ENCODE assay signal across 19 cellular contexts in the genomic region with DNA sequence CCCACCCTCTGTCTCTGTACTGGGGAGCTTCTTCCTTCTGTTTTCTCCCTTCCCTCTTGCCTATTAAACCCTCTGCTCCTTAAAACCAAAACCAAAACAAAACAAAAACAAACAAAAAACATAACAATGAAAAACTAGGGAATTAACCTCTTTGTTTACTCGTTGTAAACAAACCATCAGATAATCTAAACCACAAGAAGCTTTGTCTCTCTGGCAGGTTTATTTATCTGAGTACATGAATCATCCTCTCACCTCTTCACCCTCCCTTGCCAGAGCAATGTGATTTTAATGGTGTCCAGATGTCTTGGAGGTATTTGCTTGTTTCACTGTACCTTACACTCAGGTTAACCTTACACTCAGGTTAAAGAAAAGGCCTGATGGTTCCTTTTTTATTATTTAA.
DNase-seq lines count a peak whose midpoint lies in the region; ATAC-seq, FAIRE-seq and TF ChIP-seq lines count a peak whose summit lies in the region.
"Had no signal": no experiment of that assay in that cellular context is flagged by ENCODE, and none has a peak within 500 bp of the region (broad histone marks: within the 10 kb centered on the region; RNA-seq: fewer than 3 reads in every experiment).

No MANE protein-coding gene starts in this region.

- CTCF ChIA-PET in A549 (lab: Yijun Ruan, JAX), result interaction anchor here (1.4 kb wide), 1 partner anchor 359 kb away, joined by 3 read pairs; no protein-coding TSS in a partner anchor

- no peak for TF ChIP-seq POLR2A in A549 (IDR thresholded peaks at IDR 0.05; ENCODE audit: low read length)

- POLR2A ChIA-PET in A549 (lab: Yijun Ruan, JAX), result no interaction called here

- TF ChIP-seq CTCF in A549 (IDR thresholded peaks at IDR 0.05) (no peak), omental fat pad (IDR thresholded peaks at IDR 0.05) (no peak)

- ATAC-seq in A549 (peak; percentile 57 to 68; a peak in 4 of 6 replicates), omental fat pad (ENCODE audit: low FRiP score) (no peak), GM18502 (IDR thresholded peaks at IDR 0.05; ENCODE audit: poor library complexity, unreplicated experiment) (no peak), HG03354 (IDR thresholded peaks at IDR 0.05; ENCODE audit: poor library complexity, severe bottlenecking, unreplicated experiment) (no peak)
- ATAC-seq: effector memory CD8-positive, alpha-beta T cell; lower lobe of right lung; natural killer cell; psoas muscle had no signal

- peak overlapping the region; percentile 27 for H3K4me2 ChIP-seq in A549

- H3K4me3 ChIP-seq in A549, result no peak overlapping the region
- H3K4me3 ChIP-seq: lower lobe of right lung, psoas muscle, thoracic aorta had no signal

- H3K4me1 ChIP-seq in A549, result peaks cover 24% of the 10 kb centered on the region

- H3K27ac ChIP-seq in A549, result no peak overlapping the region
- H3K27ac ChIP-seq: lower lobe of right lung, psoas muscle, thoracic aorta had no signal

- DNase-seq in A549 (ENCODE audit: low read depth in 1 of 2, low spot score in 1 of 2), result peak in 1 of 2 experiments; percentile 61
- DNase-seq in H4 (ENCODE audit: low spot score), result peak; percentile 38
- DNase-seq in NCI-H774 (lab: John Stamatoyannopoulos, UW), result peak; percentile 51
- DNase-seq in iris pigment epithelial cell (ENCODE audit: low read depth), result peak; percentile 42
- DNase-seq in omental fat pad (ENCODE audit: low spot score), result no peak
- DNase-seq in AML-193 (lab: John Stamatoyannopoulos, UW), result no peak
- DNase-seq: activated CD4-positive, alpha-beta T cell treated with anti-CD3 and anti-CD28 coated beads, Interleukin-2, amount 50 U/mL, for 1 hour; activated naive CD8-positive, alpha-beta T cell treated with anti-CD3 and anti-CD28 coated beads, Interleukin-2, amount 10 ng/mL, durations not matched to agents 7 days and 5 days; activated T-cell treated with anti-CD3 and anti-CD28 coated beads, Interleukin-2, amount 50 U/mL, for 24 hours; effector memory CD8-positive, alpha-beta T cell; lower lobe of right lung; natural killer cell; NCI-H1048; NK-92 treated with Interleukin-12 subunit alpha and Interleukin-12 subunit beta, amount 100 ng/mL, for 24 hours; psoas muscle; SHP77 had no signal

- H3K9me3 ChIP-seq in A549, result no peaks in the 10 kb centered on the region
- H3K9me3 ChIP-seq: lower lobe of right lung, psoas muscle, thoracic aorta had no signal

- no peak for TF ChIP-seq RAD21 in A549 (conservative IDR thresholded peaks at IDR 0.05 in 1 of 2, IDR thresholded peaks at IDR 0.05 in 1 of 2)

- TF ChIP-seq EP300 in A549 (IDR thresholded peaks at IDR 0.05), result no peak

- WGBS in A549 (ENCODE audit: missing lambda C conversion rate), result 2% methylated on average over 1 of the region's 1 CpG

- no peak for FAIRE-seq in A549 (lab: Jason Lieb, UNC)

TF ChIP-seq in A549, 52 proteins besides CTCF, POLR2A, EP300 and RAD21:
- TF ChIP-seq KDM5A (IDR thresholded peaks at IDR 0.05) (no peak), JUNB (IDR thresholded peaks at IDR 0.05) (0 out of 2 replicates have a peak, but pooled peaks have one; percentile 32), GATA3 (IDR thresholded peaks at IDR 0.05; ENCODE audit: borderline replicate concordance) (peak; percentile 87), FOSL2 (IDR thresholded peaks at IDR 0.05) (peak; percentile 29; the same call in 1 of the 2 replicates), FOSL2 (CRISPR knock-in tag; IDR thresholded peaks at IDR 0.05) (peak; percentile 73)

Comparison
In these comparisons a context has a peak if more than half of its experiments do, and no peak if none do; other contexts are left out.
1. ATAC-seq: peak in A549 (2 of 2); none in omental fat pad (single experiment), GM18502 (single experiment) and HG03354 (single experiment).
2. DNase-seq: peak in H4 (single experiment), NCI-H774 (single experiment) and iris pigment epithelial cell (single experiment); none in omental fat pad (single experiment) and AML-193 (0 of 2).